In genomic region chr2:169798718-169799495, GRCh38 we compare ENCODE assay signal across 8 cellular contexts. TPM values are rescaled to one million over a fixed set of nuclear protein-coding genes. Genes with fewer than 3 reads are reported as not detected.
A peak's percentile ranks its signal among the peaks of the same experiment; 100 is the strongest.
DNase-seq lines count a peak whose midpoint lies in the region; ATAC-seq and TF ChIP-seq lines count a peak whose summit lies in the region.

Gene SSB, plus strand, starts transcription at chr2:169798871. Its CDS starts 2,090 bp downstream, at chr2:169800961.

- H3K36me3 Mint-ChIP-seq in activated T-cell treated with anti-CD3 and anti-CD28 coated beads, Interleukin-2, amount 50 U/mL, for 4 hours (ENCODE audit: insufficient read depth), result peaks cover 3% of the 10 kb centered on the region

- H3K4me1 ChIP-seq in Panc1 (ENCODE audit: control insufficient read depth, insufficient read depth, low read length) (peaks cover 4% of the 10 kb centered on the region; the same call in 1 of the 2 replicates), esophagus (ENCODE audit: control insufficient read depth in 2 of 2, insufficient read depth in 2 of 2, low read length in 1 of 2) (no peaks in the 10 kb centered on the region), muscle layer of colon (ENCODE audit: insufficient read depth, low read length) (no peaks in the 10 kb centered on the region)

- no peaks in the 10 kb centered on the region for H3K9me3 ChIP-seq in Panc1 (ENCODE audit: control insufficient read depth, insufficient read depth, low read depth, low read length)
- H3K9me3 ChIP-seq in esophagus (ENCODE audit: control insufficient read depth in 2 of 2, insufficient read depth in 1 of 2, low read depth in 1 of 2, low read length in 1 of 2), result no peaks in the 10 kb centered on the region
- no peaks in the 10 kb centered on the region for H3K9me3 ChIP-seq in muscle layer of colon (ENCODE audit: low read length)

- in situ Hi-C loops in Panc1 (cut with HindIII; ENCODE audit: low pct_unique_long_range_greater_than_20kb, low sequenced_read_pairs), result no loop called here

- peaks cover 24% of the 10 kb centered on the region for H3K4me1 Mint-ChIP-seq in activated T-cell treated with anti-CD3 and anti-CD28 coated beads, Interleukin-2, amount 50 U/mL, for 4 hours (ENCODE audit: low read depth)

- TF ChIP-seq RAD21 in Ishikawa (IDR thresholded peaks at IDR 0.05; ENCODE audit: low read depth), result no peak

- peaks cover 22% of the 10 kb centered on the region for H3K36me3 ChIP-seq in Panc1 (ENCODE audit: control insufficient read depth, insufficient read depth, low read length)
- peaks cover 0 to 3% of the 10 kb centered on the region in 2 donors for H3K36me3 ChIP-seq in esophagus (ENCODE audit: control insufficient read depth in 2 of 2, insufficient read depth in 2 of 2, low read length in 1 of 2)
- H3K36me3 ChIP-seq in muscle layer of colon (ENCODE audit: insufficient read depth, low read length), result peaks cover 8% of the 10 kb centered on the region

- CTCF ChIA-PET in Panc1 (lab: Charles Lee), result interaction anchor here (0.7 kb wide), 1 partner anchor 15 kb away, joined by 8 read pairs; no protein-coding TSS in a partner anchor

- TF ChIP-seq CTCF in Panc1 (IDR thresholded peaks at IDR 0.05), result no peak

- 0 to 1% methylated on average over 42 to 63 of the region's 63 CpGs for WGBS in esophagus, 2 donors

- BruUV-seq in Panc1 (replicated peaks; lab: Mats Ljungman, UMichigan), result no TSS peak

- peak within 1 kb of the TSS; percentile 92 to 94 for H3K4me3 ChIP-seq in Panc1 (ENCODE audit: low read depth in 2 of 2, low read length in 2 of 2)
- peak within 1 kb of the TSS; percentile 76 to 96 for H3K4me3 ChIP-seq in esophagus (ENCODE audit: low read depth in 1 of 2, low read length in 2 of 2)
- peak within 1 kb of the TSS; percentile 76 to 92 for H3K4me3 ChIP-seq in muscle layer of colon (ENCODE audit: low read depth in 1 of 2, low read length in 2 of 2)

- H3K4me3 Mint-ChIP-seq in activated T-cell treated with anti-CD3 and anti-CD28 coated beads, Interleukin-2, amount 50 U/mL, for 4 hours, result peak within 1 kb of the TSS; percentile 92

- DNase-seq in DMS153 (lab: John Stamatoyannopoulos, UW) (peak; percentile 82), Panc1 (ENCODE audit: low read depth, low spot score) (no peak)
- peak; percentile 91 for DNase-seq in activated T-cell treated with anti-CD3 and anti-CD28 coated beads, Interleukin-2, amount 50 U/mL, for 4 hours
- DNase-seq in stimulated activated CD8-positive, alpha-beta memory T cell treated with anti-CD3 and anti-CD28 coated beads, Interleukin-7, amount 100 ng/mL, for 24 hours (ENCODE audit: low read depth), result peak; percentile 84

- H3K27me3 Mint-ChIP-seq in activated T-cell treated with anti-CD3 and anti-CD28 coated beads, Interleukin-2, amount 50 U/mL, for 4 hours (ENCODE audit: low read depth), result no peaks in the 10 kb centered on the region

- TF ChIP-seq EP300 in Ishikawa (IDR thresholded peaks at IDR 0.05; ENCODE audit: borderline replicate concordance), result no peak

- H3K9ac ChIP-seq in muscle layer of colon (ENCODE audit: low read length), result peak within 1 kb of the TSS; percentile 45

- no peaks in the 10 kb centered on the region for H3K9me3 Mint-ChIP-seq in activated T-cell treated with anti-CD3 and anti-CD28 coated beads, Interleukin-2, amount 50 U/mL, for 4 hours

- H3K27ac ChIP-seq in Panc1 (ENCODE audit: low read length) (peak within 1 kb of the TSS; percentile 97), esophagus (ENCODE audit: low read depth in 2 of 2, low read length in 1 of 2) (peak within 1 kb of the TSS; percentile 78 to 85), muscle layer of colon (ENCODE audit: low read depth, low read length) (peak within 1 kb of the TSS; percentile 88)

- intact Hi-C loops in Panc1 (cut with micrococcal nuclease; ENCODE audit: unreplicated experiment), result no loop called here

- no peaks in the 10 kb centered on the region for H3K27me3 ChIP-seq in Panc1 (ENCODE audit: control insufficient read depth, insufficient read depth, low read length)
- no peaks in the 10 kb centered on the region for H3K27me3 ChIP-seq in esophagus (ENCODE audit: control insufficient read depth in 1 of 2, insufficient read depth in 2 of 2, low read length in 2 of 2)
- H3K27me3 ChIP-seq in muscle layer of colon (ENCODE audit: control insufficient read depth in 1 of 2, insufficient read depth in 2 of 2, low read length in 2 of 2), result no peaks in the 10 kb centered on the region

- ATAC-seq in GM21576 (IDR thresholded peaks at IDR 0.05; ENCODE audit: unreplicated experiment) (peak; percentile 94), Panc1 (peak; percentile 100)
- ATAC-seq in activated T-cell treated with anti-CD3 and anti-CD28 coated beads, Interleukin-2, amount 50 U/mL, for 4 hours, result peak; percentile 99

- POLR2A ChIA-PET in Panc1 (lab: Charles Lee), result interaction anchor here (0.5 to 0.6 kb wide), 2 partner anchors 310 to 592 kb away, joined by 5 to 8 read pairs; no protein-coding TSS in a partner anchor

TF ChIP-seq in Ishikawa, 13 proteins besides CTCF, POLR2A, EP300 and RAD21:
- TF ChIP-seq YY1 (IDR thresholded peaks at IDR 0.05; ENCODE audit: low read depth), result 0 out of 2 replicates have a peak, but pooled peaks have one; percentile 58
- 0 out of 2 replicates have a peak, but pooled peaks have one; percentile 24 for TF ChIP-seq ZBTB7A (IDR thresholded peaks at IDR 0.05; ENCODE audit: low read depth)
- no peak; the same call in 1 of the 2 replicates for TF ChIP-seq TEAD4 (IDR thresholded peaks at IDR 0.05)
- 0 out of 2 replicates have a peak, but pooled peaks have one; percentile 25 for TF ChIP-seq TCF12 (IDR thresholded peaks at IDR 0.05; ENCODE audit: low read depth)
- peak; percentile 79; the same call in 1 of the 2 replicates for TF ChIP-seq TAF1 (IDR thresholded peaks at IDR 0.05; ENCODE audit: low read depth)
- TF ChIP-seq MAX (IDR thresholded peaks at IDR 0.05), result peak; percentile 83
- TF ChIP-seq NFIC (IDR thresholded peaks at IDR 0.05), result no peak
- TF ChIP-seq, protein P1, sequence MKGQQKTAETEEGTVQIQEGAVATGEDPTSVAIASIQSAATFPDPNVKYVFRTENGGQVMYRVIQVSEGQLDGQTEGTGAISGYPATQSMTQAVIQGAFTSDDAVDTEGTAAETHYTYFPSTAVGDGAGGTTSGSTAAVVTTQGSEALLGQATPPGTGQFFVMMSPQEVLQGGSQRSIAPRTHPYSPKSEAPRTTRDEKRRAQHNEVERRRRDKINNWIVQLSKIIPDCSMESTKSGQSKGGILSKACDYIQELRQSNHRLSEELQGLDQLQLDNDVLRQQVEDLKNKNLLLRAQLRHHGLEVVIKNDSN (IDR thresholded peaks at IDR 0.05), result no peak
- peak; percentile 31; the same call in 1 of the 2 replicates for TF ChIP-seq EGR1 (IDR thresholded peaks at IDR 0.05)

RNA-seq across cellular contexts. Expression of gene SSB, which starts in this region (rescaled TPM):
- 119 TPM for total RNA-seq in Panc1 (2021; ENCODE audit: unreplicated experiment)
- 73.2 TPM for polyA plus RNA-seq in Panc1 (2012; ENCODE audit: insufficient read length)
- total RNA-seq in activated T-cell treated with anti-CD3 and anti-CD28 coated beads, Interleukin-2, amount 50 U/mL, for 4 hours, result 100 to 1,000 TPM; 123 to 140 (median 134) TPM
- 10 to 100 TPM; 33.8 to 56.9 TPM for polyA plus RNA-seq in esophagus
